18 cellular contexts compared by ENCODE assay signal in the genomic region with DNA sequence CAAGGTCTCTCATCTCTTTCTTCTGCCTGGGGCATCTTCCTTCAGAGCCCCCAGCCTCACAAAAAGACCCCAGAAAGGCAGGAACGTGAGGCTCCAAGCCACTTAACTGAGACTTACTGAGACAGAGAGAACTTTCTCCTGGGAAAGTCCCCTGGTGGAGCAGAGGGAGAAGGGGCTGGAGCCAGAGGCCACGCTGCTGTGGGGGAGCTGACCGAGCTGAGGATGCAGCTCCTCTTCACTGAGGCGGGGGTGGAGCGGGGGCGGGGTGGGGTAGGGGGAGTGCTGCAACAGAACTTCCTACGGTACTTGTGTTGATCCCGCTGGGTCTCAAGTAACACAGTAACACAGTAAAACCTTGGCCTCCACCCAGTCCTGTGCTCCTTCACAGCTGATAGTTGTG.
"Had no signal": no experiment of that assay in that cellular context is flagged by ENCODE, and none has a peak within 500 bp of the region (broad histone marks: within the 10 kb centered on the region; RNA-seq: fewer than 3 reads in every experiment).

No MANE protein-coding gene starts in this region.

- H3K27ac ChIP-seq: esophagus squamous epithelium, gastroesophageal sphincter, ovary, stomach had no signal

- H3K4me1 ChIP-seq: esophagus squamous epithelium, gastroesophageal sphincter, stomach had no signal

- ATAC-seq: effector memory CD8-positive, alpha-beta T cell; gastroesophageal sphincter; left colon; mucosa of descending colon; naive thymus-derived CD8-positive, alpha-beta T cell; right cardiac atrium had no signal

- H3K27me3 ChIP-seq: ovary had no signal

- H3K36me3 ChIP-seq: esophagus squamous epithelium, gastroesophageal sphincter, ovary, stomach had no signal

- H3K4me3 ChIP-seq: esophagus squamous epithelium, gastroesophageal sphincter, mucosa of descending colon, ovary, stomach had no signal

- FAIRE-seq: small intestine had no signal

- H3K9me3 ChIP-seq: esophagus squamous epithelium, gastroesophageal sphincter, mucosa of descending colon, ovary, stomach had no signal

- DNase-seq: effector memory CD8-positive, alpha-beta T cell; esophagus squamous epithelium; foreskin fibroblast; glutamatergic neuron; left colon; mammary epithelial cell; mucosa of descending colon; naive thymus-derived CD8-positive, alpha-beta T cell; nucleus accumbens; ovary; right cardiac atrium; small intestine; stimulated activated CD4-positive, alpha-beta T cell treated with anti-CD3 and anti-CD28 coated beads, Interleukin-12 subunit alpha, Interleukin-12 subunit beta, amount 100 ng/mL, for 4 hours; stimulated activated naive CD4-positive, alpha-beta T cell; stomach; substantia nigra; trophoblast cell had no signal
